Comparison of ENCODE assay signal across 21 cellular contexts in genomic region chr17:34114174-34114573, GRCh38.
DNase-seq lines count a peak whose midpoint lies in the region; ATAC-seq and TF ChIP-seq lines count a peak whose summit lies in the region.
"Had no signal": no experiment of that assay in that cellular context is flagged by ENCODE, and none has a peak within 500 bp of the region (broad histone marks: within the 10 kb centered on the region; RNA-seq: fewer than 3 reads in every experiment).

No MANE protein-coding gene starts in this region.

- H3K4me1 ChIP-seq in heart left ventricle (no peaks in the 10 kb centered on the region), right cardiac atrium (ENCODE audit: control insufficient read depth, insufficient read depth, low read length) (no peaks in the 10 kb centered on the region), esophagus muscularis mucosa (no peaks in the 10 kb centered on the region), lung (ENCODE audit: control insufficient read depth in 2 of 2, insufficient read depth in 2 of 2, low read length in 2 of 2) (peaks cover 0 to 2% of the 10 kb centered on the region in 2 donors)
- H3K4me1 ChIP-seq: BE2C, HAP-1 had no signal

- TF ChIP-seq POLR2A in heart left ventricle (IDR thresholded peaks at IDR 0.05) (no peak), esophagus muscularis mucosa (IDR thresholded peaks at IDR 0.05; ENCODE audit: low read depth) (no peak)

- peaks cover 18 to 46% of the 10 kb centered on the region in 2 donors for H3K27me3 Mint-ChIP-seq in natural killer cell (ENCODE audit: low read depth in 2 of 2)

- TF ChIP-seq CTCF in heart left ventricle (IDR thresholded peaks at IDR 0.05): no peak
- no peak for TF ChIP-seq CTCF in esophagus muscularis mucosa (IDR thresholded peaks at IDR 0.05)
- TF ChIP-seq CTCF in lung (IDR thresholded peaks at IDR 0.05; ENCODE audit: control extremely low read depth, extremely low read depth): no peak
- TF ChIP-seq CTCF in natural killer cell (IDR thresholded peaks at IDR 0.05): no peak

- intact Hi-C loops in heart left ventricle (cut with DNase I) (no loop called here), right cardiac atrium (cut with DNase I) (no loop called here), esophagus muscularis mucosa (cut with DNase I) (no loop called here), natural killer cell (cut with micrococcal nuclease) (no loop called here)

- H3K9me3 ChIP-seq in heart left ventricle: no peaks in the 10 kb centered on the region
- H3K9me3 ChIP-seq in right cardiac atrium (ENCODE audit: control insufficient read depth, low read length): no peaks in the 10 kb centered on the region
- no peaks in the 10 kb centered on the region for H3K9me3 ChIP-seq in esophagus muscularis mucosa
- H3K9me3 ChIP-seq in lung (ENCODE audit: control insufficient read depth in 2 of 2, insufficient read depth in 1 of 2, low read length in 1 of 2): peaks cover 0 to 4% of the 10 kb centered on the region in 2 donors
- H3K9me3 ChIP-seq: BE2C, HAP-1 had no signal

- no peaks in the 10 kb centered on the region for H3K36me3 ChIP-seq in heart left ventricle
- no peaks in the 10 kb centered on the region for H3K36me3 ChIP-seq in esophagus muscularis mucosa
- H3K36me3 ChIP-seq in lung (ENCODE audit: control insufficient read depth in 2 of 2, insufficient read depth in 2 of 2, low read length in 2 of 2): no peaks in the 10 kb centered on the region
- H3K36me3 ChIP-seq: BE2C, HAP-1 had no signal

- no peaks in the 10 kb centered on the region for H3K36me3 Mint-ChIP-seq in natural killer cell
- H3K36me3 Mint-ChIP-seq: CD4-positive, CD25-positive, alpha-beta regulatory T cell; CD8-positive, alpha-beta memory T cell had no signal

- DNase-seq in heart left ventricle (no peak), right cardiac atrium (no peak), esophagus muscularis mucosa (ENCODE audit: extremely low spot score) (peak; percentile 78), lung (ENCODE audit: low spot score) (peak; percentile 15), natural killer cell (no peak)
- DNase-seq: ACHN; BE2C; C1 segment of cervical spinal cord; CD4-positive, CD25-positive, alpha-beta regulatory T cell; CD8-positive, alpha-beta memory T cell; COR-L47; DMS 273 treated with DMSO at 0.1 percent for 48 hours; DMS53; DND-41; EL; GM23248 had no signal

- H3K4me1 Mint-ChIP-seq in natural killer cell: no peaks in the 10 kb centered on the region
- H3K4me1 Mint-ChIP-seq: CD4-positive, CD25-positive, alpha-beta regulatory T cell; CD8-positive, alpha-beta memory T cell had no signal

- H3K27ac Mint-ChIP-seq in natural killer cell: no peak overlapping the region
- H3K27ac Mint-ChIP-seq: CD4-positive, CD25-positive, alpha-beta regulatory T cell; CD8-positive, alpha-beta memory T cell had no signal

- no peaks in the 10 kb centered on the region for H3K9me3 Mint-ChIP-seq in natural killer cell

- H3K27ac ChIP-seq in heart left ventricle: no peak overlapping the region
- H3K27ac ChIP-seq in right cardiac atrium (ENCODE audit: low read length): no peak overlapping the region
- no peak overlapping the region for H3K27ac ChIP-seq in esophagus muscularis mucosa (replicated peaks in 1 of 4)
- H3K27ac ChIP-seq in lung (ENCODE audit: low read depth in 1 of 2, low read length in 1 of 2): no peak overlapping the region
- H3K27ac ChIP-seq: GM23248 had no signal

- peak in 3 of 4 donors; percentile 37 to 43 (median 39) for ATAC-seq in heart left ventricle
- ATAC-seq in right cardiac atrium: no peak
- ATAC-seq in lung (ENCODE audit: insufficient read depth, low FRiP score): no peak
- ATAC-seq in GM19452 (IDR thresholded peaks at IDR 0.05; ENCODE audit: unreplicated experiment): no peak
- no peak for ATAC-seq in natural killer cell
- ATAC-seq in GM21381 (IDR thresholded peaks at IDR 0.05; ENCODE audit: unreplicated experiment): no peak
- ATAC-seq: GM12878, HepG2 had no signal

- peaks cover 0 to 39% (median 8%) of the 10 kb centered on the region in 9 donors for H3K27me3 ChIP-seq in heart left ventricle
- H3K27me3 ChIP-seq in right cardiac atrium (ENCODE audit: control insufficient read depth, insufficient read depth): peaks cover 4% of the 10 kb centered on the region
- peaks cover 0 to 23% (median 0%) of the 10 kb centered on the region in 4 donors for H3K27me3 ChIP-seq in esophagus muscularis mucosa
- peaks cover 5% of the 10 kb centered on the region for H3K27me3 ChIP-seq in lung (ENCODE audit: control insufficient read depth, insufficient read depth)

- no peak for TF ChIP-seq EP300 in esophagus muscularis mucosa (IDR thresholded peaks at IDR 0.05)

- no peak overlapping the region for H3K4me3 Mint-ChIP-seq in natural killer cell
- H3K4me3 Mint-ChIP-seq: CD4-positive, CD25-positive, alpha-beta regulatory T cell; CD8-positive, alpha-beta memory T cell had no signal

- no peak overlapping the region for H3K4me3 ChIP-seq in heart left ventricle
- H3K4me3 ChIP-seq in right cardiac atrium (ENCODE audit: low read length): no peak overlapping the region
- no peak overlapping the region for H3K4me3 ChIP-seq in esophagus muscularis mucosa
- no peak overlapping the region for H3K4me3 ChIP-seq in lung
- H3K4me3 ChIP-seq: GM12878, GM23248, HAP-1 had no signal

Comparison
In these comparisons a context has a peak if more than half of its experiments do, and no peak if none do; other contexts are left out.
1. ATAC-seq: peak in heart left ventricle (3 of 4); none in right cardiac atrium (0 of 2), lung (single experiment), GM19452 (single experiment), natural killer cell (0 of 3) and GM21381 (single experiment).
2. DNase-seq: peak in esophagus muscularis mucosa (single experiment) and lung (single experiment); none in heart left ventricle (0 of 5), right cardiac atrium (0 of 3) and natural killer cell (single experiment).